In genomic region chr14:35332517-35333346, GRCh38 we compare ENCODE assay signal across 8 cellular contexts. TPM values are rescaled to one million over a fixed set of nuclear protein-coding genes. Genes with fewer than 3 reads are reported as not detected.
DNase-seq lines count a peak whose midpoint lies in the region; ATAC-seq, FAIRE-seq and TF ChIP-seq lines count a peak whose summit lies in the region.

No MANE protein-coding gene starts in this region.

- peak overlapping the region; percentile 56 for H3K27ac ChIP-seq in BLaER1
- peak overlapping the region; percentile 77 for H3K27ac ChIP-seq in VCaP
- peak overlapping the region; percentile 98 for H3K27ac ChIP-seq in epithelial cell of prostate
- peak overlapping the region; percentile 56 to 57 for H3K27ac ChIP-seq in small intestine (ENCODE audit: low read depth in 1 of 2, low read length in 1 of 2)

- POLR2A ChIA-PET in HEK293T (lab: Yijun Ruan, JAX): interaction anchor here (0.9 kb wide), 1 partner anchor 72 kb away, joined by 3 read pairs; the partner anchor contains the start of gene NFKBIA

- DNase-seq in HEK293T (ENCODE audit: extremely low spot score): peak; percentile 3
- no peak for DNase-seq in epithelial cell of prostate (ENCODE audit: low read depth, low spot score)
- DNase-seq in small intestine: peak; percentile 70
- DNase-seq in HCEC 1CT: no peak

- no peaks in the 10 kb centered on the region for H3K9me3 ChIP-seq in BLaER1
- H3K9me3 ChIP-seq in small intestine (ENCODE audit: control insufficient read depth, low read depth): no peaks in the 10 kb centered on the region

- CTCF ChIA-PET in HEK293T (lab: Yijun Ruan, JAX): interaction anchor here (0.6 to 1.5 kb wide), 3 partner anchors 11 to 33 kb away, joined by 3 to 9 read pairs (median 4); no protein-coding TSS in a partner anchor

- TF ChIP-seq CTCF in VCaP (conservative IDR thresholded peaks at IDR 0.05): no peak

- H3K4me3 ChIP-seq in BLaER1 (no peak overlapping the region), small intestine (ENCODE audit: low read depth in 1 of 2, low read length in 2 of 2) (no peak overlapping the region)

- peak overlapping the region; percentile 38; the same call in 1 of the 2 replicates for H3K9ac ChIP-seq in BLaER1

- no peak for FAIRE-seq in small intestine (lab: Jason Lieb, UNC)

- ATAC-seq in GM19452 (IDR thresholded peaks at IDR 0.05; ENCODE audit: unreplicated experiment) (no peak), GM21360 (IDR thresholded peaks at IDR 0.05; ENCODE audit: unreplicated experiment) (no peak)

- H3K36me3 ChIP-seq in BLaER1 (no peaks in the 10 kb centered on the region), small intestine (ENCODE audit: control insufficient read depth in 2 of 2, insufficient read depth in 2 of 2, low read length in 2 of 2) (no peaks in the 10 kb centered on the region)

- no peaks in the 10 kb centered on the region for H3K27me3 ChIP-seq in BLaER1
- H3K27me3 ChIP-seq in small intestine (ENCODE audit: control insufficient read depth in 2 of 2, insufficient read depth in 2 of 2, low read length in 2 of 2): no peaks in the 10 kb centered on the region

- WGBS in small intestine, 3 donors: 36 to 63% (median 54%) methylated on average over 12 of the region's 12 CpGs

- H3K4me1 ChIP-seq in BLaER1: peaks cover 53% of the 10 kb centered on the region
- peaks cover 13% of the 10 kb centered on the region in 2 donors for H3K4me1 ChIP-seq in small intestine (ENCODE audit: control insufficient read depth in 2 of 2, insufficient read depth in 1 of 2, low read depth in 1 of 2, low read length in 1 of 2)

- no peaks in the 10 kb centered on the region for H4K20me1 ChIP-seq in BLaER1

- H3K4me2 ChIP-seq in BLaER1: peak overlapping the region; percentile 74

TF ChIP-seq in HEK293T, 16 proteins besides CTCF, POLR2A, EP300 and RAD21:
- TF ChIP-seq ZNF384 (IDR thresholded peaks at IDR 0.05): no peak
- no peak for TF ChIP-seq TARDBP (IDR thresholded peaks at IDR 0.05)
- TF ChIP-seq ARNT (IDR thresholded peaks at IDR 0.05): no peak
- no peak for TF ChIP-seq FOXA1 (IDR thresholded peaks at IDR 0.05)
- TF ChIP-seq SP1 (IDR thresholded peaks at IDR 0.05): no peak
- no peak for TF ChIP-seq SUZ12 (IDR thresholded peaks at IDR 0.05)
- no peak for TF ChIP-seq HDGF (IDR thresholded peaks at IDR 0.05; ENCODE audit: borderline replicate concordance)
- TF ChIP-seq FOXK2 (IDR thresholded peaks at IDR 0.05): no peak
- TF ChIP-seq LEF1 (IDR thresholded peaks at IDR 0.05; ENCODE audit: borderline replicate concordance): no peak
- TF ChIP-seq, protein P1, sequence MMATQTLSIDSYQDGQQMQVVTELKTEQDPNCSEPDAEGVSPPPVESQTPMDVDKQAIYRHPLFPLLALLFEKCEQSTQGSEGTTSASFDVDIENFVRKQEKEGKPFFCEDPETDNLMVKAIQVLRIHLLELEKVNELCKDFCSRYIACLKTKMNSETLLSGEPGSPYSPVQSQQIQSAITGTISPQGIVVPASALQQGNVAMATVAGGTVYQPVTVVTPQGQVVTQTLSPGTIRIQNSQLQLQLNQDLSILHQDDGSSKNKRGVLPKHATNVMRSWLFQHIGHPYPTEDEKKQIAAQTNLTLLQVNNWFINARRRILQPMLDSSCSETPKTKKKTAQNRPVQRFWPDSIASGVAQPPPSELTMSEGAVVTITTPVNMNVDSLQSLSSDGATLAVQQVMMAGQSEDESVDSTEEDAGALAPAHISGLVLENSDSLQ (IDR thresholded peaks at IDR 0.05): no peak
- no peak for TF ChIP-seq ELF4 (IDR thresholded peaks at IDR 0.05)
- TF ChIP-seq BHLHE40 (IDR thresholded peaks at IDR 0.05; ENCODE audit: borderline replicate concordance): no peak
- TF ChIP-seq CTBP1 (IDR thresholded peaks at IDR 0.05; ENCODE audit: borderline replicate concordance): no peak
- no peak for TF ChIP-seq L3MBTL2 (conservative IDR thresholded peaks at IDR 0.05)
- no peak for TF ChIP-seq NFRKB (IDR thresholded peaks at IDR 0.05)
- TF ChIP-seq FOXM1 (IDR thresholded peaks at IDR 0.05; ENCODE audit: borderline replicate concordance): no peak

RNA-seq across cellular contexts. Expression of gene PSMA6, which starts 40.5 kb away (rescaled TPM):
- polyA plus RNA-seq in small intestine: 100 to 1,000 TPM; 260 to 288 (median 272) TPM

Comparison
In these comparisons a context has a peak if more than half of its experiments do, and no peak if none do; other contexts are left out.
1. DNase-seq: peak in HEK293T (single experiment) and small intestine (single experiment); none in epithelial cell of prostate (single experiment) and HCEC 1CT (single experiment).
2. Peak in every context shown above with its lines, with median percentiles within 50 percentile points of each other: H3K27ac ChIP-seq.